Comparison of ENCODE assay signal across 20 cellular contexts in genomic region chr15:39153718-39154117, GRCh38.
DNase-seq lines count a peak whose midpoint lies in the region; ATAC-seq, FAIRE-seq and TF ChIP-seq lines count a peak whose summit lies in the region.
"Had no signal": no experiment of that assay in that cellular context is flagged by ENCODE, and none has a peak within 500 bp of the region (broad histone marks: within the 10 kb centered on the region; RNA-seq: fewer than 3 reads in every experiment).

No MANE protein-coding gene starts in this region.

- H3K79me2 ChIP-seq in OCI-LY7 (ENCODE audit: insufficient read depth, low read depth, low read length): no peaks in the 10 kb centered on the region

- no peak overlapping the region for H3K4me3 ChIP-seq in MG63
- H3K4me3 ChIP-seq in adipocyte (ENCODE audit: low read length): peak overlapping the region; percentile 46
- H3K4me3 ChIP-seq in OCI-LY7 (ENCODE audit: low read depth, low read length, poor library complexity, severe bottlenecking): no peak overlapping the region
- H3K4me3 ChIP-seq: heart right ventricle, tibial artery had no signal

- TF ChIP-seq CTCF in D721Med (IDR thresholded peaks at IDR 0.05; ENCODE audit: insufficient read depth, missing control alignments) (no peak), OCI-LY7 (conservative IDR thresholded peaks at IDR 0.05; ENCODE audit: low read length) (no peak)

- no peaks in the 10 kb centered on the region for H3K9me2 ChIP-seq in OCI-LY7 (ENCODE audit: insufficient read depth, low read length)

- H3K9ac ChIP-seq in adipocyte (ENCODE audit: low read length): peak overlapping the region; percentile 81

- CTCF ChIA-PET in OCI-LY7 (lab: Charles Lee; ENCODE audit: unreplicated experiment): no interaction called here

- no peak for ATAC-seq in HG03378 (IDR thresholded peaks at IDR 0.05; ENCODE audit: unreplicated experiment)
- ATAC-seq: natural killer cell had no signal

- H3K36me3 ChIP-seq in MG63 (no peaks in the 10 kb centered on the region), adipocyte (ENCODE audit: control insufficient read depth, insufficient read depth, low read length, severe bottlenecking) (no peaks in the 10 kb centered on the region), OCI-LY7 (ENCODE audit: insufficient read depth, low read length) (no peaks in the 10 kb centered on the region)
- H3K36me3 ChIP-seq: heart right ventricle, tibial artery had no signal

- no peaks in the 10 kb centered on the region for H3K9me3 ChIP-seq in MG63
- no peaks in the 10 kb centered on the region for H3K9me3 ChIP-seq in adipocyte (ENCODE audit: control insufficient read depth, low read length)
- no peaks in the 10 kb centered on the region for H3K9me3 ChIP-seq in OCI-LY7 (ENCODE audit: low read length)
- H3K9me3 ChIP-seq: heart right ventricle, tibial artery had no signal

- H3K4me1 ChIP-seq in adipocyte (ENCODE audit: control insufficient read depth, insufficient read depth, low read length) (peaks cover 66% of the 10 kb centered on the region), OCI-LY7 (ENCODE audit: insufficient read depth, low read length, poor library complexity, severe bottlenecking) (no peaks in the 10 kb centered on the region)

- FAIRE-seq in D721Med (lab: Jason Lieb, UNC): no peak
- FAIRE-seq: G401.6, GM19239 had no signal

- H3K27ac ChIP-seq in OCI-LY7 (ENCODE audit: low read depth, low read length, poor library complexity, severe bottlenecking): no peak overlapping the region
- H3K27ac ChIP-seq: C4-2B, heart right ventricle, tibial artery had no signal

- H3K27me3 ChIP-seq in MG63 (no peaks in the 10 kb centered on the region), adipocyte (replicated peaks; ENCODE audit: control insufficient read depth, insufficient read depth, low read length) (no peaks in the 10 kb centered on the region)
- H3K27me3 ChIP-seq: heart right ventricle, tibial artery had no signal

- no peaks in the 10 kb centered on the region for H4K20me1 ChIP-seq in OCI-LY7 (ENCODE audit: insufficient read depth, low read length)

- intact Hi-C loops in OCI-LY7 (cut with micrococcal nuclease; ENCODE audit: unreplicated experiment): no loop called here

- no TSS peak for BruUV-seq in OCI-LY7 (replicated peaks; lab: Mats Ljungman, UMichigan)

- H3K4me2 ChIP-seq in OCI-LY7 (ENCODE audit: low read length): no peak overlapping the region

- POLR2A ChIA-PET in OCI-LY7 (lab: Charles Lee): no interaction called here

- no peak overlapping the region for H2AFZ ChIP-seq in OCI-LY7 (ENCODE audit: low read length)

- DNase-seq in Ammon's horn (ENCODE audit: low spot score) (peak; percentile 5), MG63 (peak; percentile 31), adipocyte (ENCODE audit: low read depth) (no peak), mucosa of gallbladder (ENCODE audit: low spot score) (peak; percentile 34), D721Med (ENCODE audit: insufficient read length, low spot score) (no peak), cerebellum (ENCODE audit: low spot score) (no peak), OCI-LY7 (ENCODE audit: low spot score) (no peak)
- DNase-seq: activated T-cell treated with anti-CD3 and anti-CD28 coated beads, Interleukin-2, amount 50 U/mL, for 48 hours; heart right ventricle; KBM-7; left cardiac atrium; natural killer cell; NCI-H2107; stimulated activated CD4-positive, alpha-beta T cell treated with anti-CD3 and anti-CD28 coated beads, Interleukin-1b, Interleukin-23, amount 100 ng/mL, for 48 hours; stimulated activated CD8-positive, alpha-beta memory T cell treated with anti-CD3 and anti-CD28 coated beads, Interleukin-4, amount 100 ng/mL, for 48 hours; tibial artery had no signal

Comparison
In these comparisons a context has a peak if more than half of its experiments do, and no peak if none do; other contexts are left out.
1. DNase-seq: peak in Ammon's horn (single experiment), MG63 (single experiment) and mucosa of gallbladder (single experiment); none in adipocyte (single experiment), D721Med (single experiment), cerebellum (single experiment) and OCI-LY7 (single experiment).